ENCODE assay signal across 1 cellular context in genomic region chr6:144320746-144321145, GRCh38.
TF ChIP-seq lines count a peak whose summit lies in the region.

No MANE protein-coding gene starts in this region.

TF ChIP-seq in SK-N-SH, 30 proteins besides CTCF, POLR2A, EP300 and RAD21 (continued from another document):
- TF ChIP-seq EZH2phosphoT487 (IDR thresholded peaks at IDR 0.05; ENCODE audit: borderline replicate concordance, low read depth) (no peak), TCF12 (IDR thresholded peaks at IDR 0.05) (no peak)
